Comparison of ENCODE assay signal across 8 cellular contexts in genomic region chr1:184805667-184806295, GRCh38. TPM values are rescaled to one million over a fixed set of nuclear protein-coding genes. Genes with fewer than 3 reads are reported as not detected.
DNase-seq lines count a peak whose midpoint lies in the region; ATAC-seq and TF ChIP-seq lines count a peak whose summit lies in the region.

No MANE protein-coding gene starts in this region.

- DNase-seq in GM12864 (ENCODE audit: low read depth) (peak; percentile 55), NCI-H1105 (lab: John Stamatoyannopoulos, UW) (peak; percentile 78), SKM-1 treated with dmso at 0.1 percent for 144 hours (lab: John Stamatoyannopoulos, UW; ENCODE audit: unreplicated experiment) (peak; percentile 94), cardiac muscle cell (ENCODE audit: low read depth in 1 of 2, low spot score in 1 of 2) (peak; percentile 89 to 93), posterior vena cava (ENCODE audit: low spot score) (peak; percentile 96), ureter (ENCODE audit: low spot score) (peak; percentile 93)
- peak; percentile 72 for DNase-seq in activated naive CD8-positive, alpha-beta T cell treated with anti-CD3 and anti-CD28 coated beads for 36 hours

- H3K9me3 ChIP-seq in cardiac muscle cell (ENCODE audit: low read depth), result no peaks in the 10 kb centered on the region

- H3K27ac Mint-ChIP-seq in activated naive CD8-positive, alpha-beta T cell treated with anti-CD3 and anti-CD28 coated beads for 36 hours, result no peak overlapping the region

- no peaks in the 10 kb centered on the region for H3K9me3 Mint-ChIP-seq in activated naive CD8-positive, alpha-beta T cell treated with anti-CD3 and anti-CD28 coated beads for 36 hours

- intact Hi-C loops in posterior vena cava (cut with DNase I), result loop anchor here (2.0 to 10.0 kb wide), 3 partner anchors 177 to 359 kb away; no protein-coding TSS in a partner anchor

- no peaks in the 10 kb centered on the region for H3K27me3 Mint-ChIP-seq in activated naive CD8-positive, alpha-beta T cell treated with anti-CD3 and anti-CD28 coated beads for 36 hours

- H3K27ac ChIP-seq in cardiac muscle cell, result no peak overlapping the region

- peaks cover 3% of the 10 kb centered on the region for H3K27me3 ChIP-seq in cardiac muscle cell

- TF ChIP-seq CTCF in GM12864 (IDR thresholded peaks at IDR 0.05; ENCODE audit: low read depth, low read length, missing control alignments) (peak; percentile 88), cardiac muscle cell (IDR thresholded peaks at IDR 0.05; ENCODE audit: low read depth, low read length) (peak; percentile 83)

- peaks cover 3% of the 10 kb centered on the region for H3K4me1 Mint-ChIP-seq in activated naive CD8-positive, alpha-beta T cell treated with anti-CD3 and anti-CD28 coated beads for 36 hours

- no peaks in the 10 kb centered on the region for H3K36me3 Mint-ChIP-seq in activated naive CD8-positive, alpha-beta T cell treated with anti-CD3 and anti-CD28 coated beads for 36 hours

- no peak overlapping the region for H3K4me3 Mint-ChIP-seq in activated naive CD8-positive, alpha-beta T cell treated with anti-CD3 and anti-CD28 coated beads for 36 hours

- no peak overlapping the region for H3K4me3 ChIP-seq in GM12864 (ENCODE audit: low read depth, low read length)
- no peak overlapping the region for H3K4me3 ChIP-seq in cardiac muscle cell

- no peaks in the 10 kb centered on the region for H3K36me3 ChIP-seq in cardiac muscle cell

- ATAC-seq in HG02610 (IDR thresholded peaks at IDR 0.05; ENCODE audit: unreplicated experiment), result peak; percentile 85

- H3K4me1 ChIP-seq in cardiac muscle cell (ENCODE audit: low read depth), result no peaks in the 10 kb centered on the region

RNA-seq across cellular contexts. Expression of gene EDEM3, which starts 51.1 kb away (rescaled TPM):
- 10 to 100 TPM; 11.5 to 12.4 TPM for total RNA-seq in activated naive CD8-positive, alpha-beta T cell treated with anti-CD3 and anti-CD28 coated beads for 36 hours
- total RNA-seq in cardiac muscle cell, result 26.1 and 36.7 TPM in 2 replicates
- 14.6 and 15.6 TPM in 2 replicates for polyA plus RNA-seq in cardiac muscle cell
- total RNA-seq in posterior vena cava, result 10 to 100 TPM; 39.3 to 41.6 TPM
- total RNA-seq in ureter, result 35.4 TPM
